Comparison of ENCODE assay signal across 19 cellular contexts in genomic region chr16:85403693-85404092, GRCh38.
DNase-seq lines count a peak whose midpoint lies in the region; ATAC-seq and TF ChIP-seq lines count a peak whose summit lies in the region.
"Had no signal": no experiment of that assay in that cellular context is flagged by ENCODE, and none has a peak within 500 bp of the region (broad histone marks: within the 10 kb centered on the region; RNA-seq: fewer than 3 reads in every experiment).

No MANE protein-coding gene starts in this region.

- 0 out of 2 replicates have a peak, but pooled peaks cover 6% of the 10 kb centered on the region for H3K4me1 ChIP-seq in GM23338 (ENCODE audit: insufficient read depth)
- H3K4me1 ChIP-seq: prostate gland, vagina had no signal

- DNase-seq in activated naive CD8-positive, alpha-beta T cell treated with anti-CD3 and anti-CD28 coated beads, Interleukin-2, amount 10 ng/mL, durations not matched to agents 7 days and 5 days, result peak; percentile 21
- DNase-seq in activated naive CD8-positive, alpha-beta T cell treated with anti-CD3 and anti-CD28 coated beads for 36 hours, result no peak
- no peak for DNase-seq in GM23338 (ENCODE audit: low spot score)
- peak; percentile 36 for DNase-seq in activated CD8-positive, alpha-beta memory T cell treated with anti-CD3 and anti-CD28 coated beads, Interleukin-2, amount 50 U/mL, for 48 hours
- peak; percentile 51 for DNase-seq in sciatic nerve (ENCODE audit: low spot score)
- no peak for DNase-seq in NK-92 treated with Interleukin-12 subunit alpha and Interleukin-12 subunit beta, amount 100 ng/mL, for 24 hours (lab: John Stamatoyannopoulos, UW)
- DNase-seq in NCI-H2081 treated with DMSO at 0.1 percent for 48 hours (lab: John Stamatoyannopoulos, UW), result no peak
- DNase-seq in NCI-H2029 (lab: John Stamatoyannopoulos, UW), result no peak
- DNase-seq: central memory CD4-positive, alpha-beta T cell; NCI-H1105; NCI-H2107; NCI-H510A treated with DMSO at 0.1 percent for 48 hours had no signal

- H3K4me2 ChIP-seq in GM23338, result no peak overlapping the region

- no peaks in the 10 kb centered on the region for H3K27me3 Mint-ChIP-seq in activated naive CD8-positive, alpha-beta T cell treated with anti-CD3 and anti-CD28 coated beads, Interleukin-2, amount 10 ng/mL, durations not matched to agents 7 days and 5 days
- no peaks in the 10 kb centered on the region for H3K27me3 Mint-ChIP-seq in activated naive CD8-positive, alpha-beta T cell treated with anti-CD3 and anti-CD28 coated beads for 36 hours
- H3K27me3 Mint-ChIP-seq in GM23338 (ENCODE audit: insufficient read depth, low read depth, poor library complexity), result peaks cover 5% of the 10 kb centered on the region

- H3K27me3 ChIP-seq in GM23338 (ENCODE audit: insufficient read depth), result no peaks in the 10 kb centered on the region
- H3K27me3 ChIP-seq: esophagus muscularis mucosa, vagina had no signal

- H3K4me1 Mint-ChIP-seq in activated naive CD8-positive, alpha-beta T cell treated with anti-CD3 and anti-CD28 coated beads, Interleukin-2, amount 10 ng/mL, durations not matched to agents 7 days and 5 days, result peaks cover 4% of the 10 kb centered on the region
- peaks cover 4% of the 10 kb centered on the region for H3K4me1 Mint-ChIP-seq in activated naive CD8-positive, alpha-beta T cell treated with anti-CD3 and anti-CD28 coated beads for 36 hours
- peaks cover 18% of the 10 kb centered on the region for H3K4me1 Mint-ChIP-seq in GM23338

- H3K36me3 Mint-ChIP-seq in activated naive CD8-positive, alpha-beta T cell treated with anti-CD3 and anti-CD28 coated beads, Interleukin-2, amount 10 ng/mL, durations not matched to agents 7 days and 5 days, result no peaks in the 10 kb centered on the region
- no peaks in the 10 kb centered on the region for H3K36me3 Mint-ChIP-seq in activated naive CD8-positive, alpha-beta T cell treated with anti-CD3 and anti-CD28 coated beads for 36 hours
- no peaks in the 10 kb centered on the region for H3K36me3 Mint-ChIP-seq in GM23338 (ENCODE audit: low read depth)

- no peak overlapping the region for H2AFZ ChIP-seq in GM23338

- H4K20me1 ChIP-seq in GM23338 (replicated peaks; ENCODE audit: insufficient read depth), result no peaks in the 10 kb centered on the region; the same call in 1 of the 2 replicates

- TF ChIP-seq CTCF in GM23338 (conservative IDR thresholded peaks at IDR 0.05; ENCODE audit: low read depth in 2 of 2), result no peak

- intact Hi-C loops in sciatic nerve (cut with DNase I), result no loop called here

- no peak for ATAC-seq in activated naive CD8-positive, alpha-beta T cell treated with anti-CD3 and anti-CD28 coated beads, Interleukin-2, amount 10 ng/mL, durations not matched to agents 7 days and 5 days (ENCODE audit: low read depth)
- ATAC-seq in GM23338 (peak; percentile 31; the same call in 1 of the 3 replicates), sciatic nerve (no peak)
- ATAC-seq: mucosa of descending colon had no signal

- no peaks in the 10 kb centered on the region for H3K79me2 ChIP-seq in GM23338 (replicated peaks; ENCODE audit: insufficient read depth)

- peaks cover 2% of the 10 kb centered on the region; the same call in 1 of the 2 replicates for H3F3A ChIP-seq in GM23338 (replicated peaks; ENCODE audit: low read depth)

- no peak overlapping the region for H3K27ac ChIP-seq in GM23338 (ENCODE audit: low read depth)
- H3K27ac ChIP-seq: esophagus muscularis mucosa, prostate gland, vagina, VCaP had no signal

- H3K9me2 ChIP-seq in GM23338 (ENCODE audit: insufficient read depth), result no peaks in the 10 kb centered on the region

- POLR2A ChIA-PET in activated naive CD8-positive, alpha-beta T cell treated with anti-CD3 and anti-CD28 coated beads, Interleukin-2, amount 10 ng/mL, durations not matched to agents 7 days and 5 days (lab: Charles Lee), result interaction anchor here (0.7 kb wide), 1 partner anchor 827 kb away, joined by 3 read pairs; no protein-coding TSS in a partner anchor

- H3K9me3 Mint-ChIP-seq in activated naive CD8-positive, alpha-beta T cell treated with anti-CD3 and anti-CD28 coated beads, Interleukin-2, amount 10 ng/mL, durations not matched to agents 7 days and 5 days, result no peaks in the 10 kb centered on the region
- H3K9me3 Mint-ChIP-seq in activated naive CD8-positive, alpha-beta T cell treated with anti-CD3 and anti-CD28 coated beads for 36 hours, result no peaks in the 10 kb centered on the region
- no peaks in the 10 kb centered on the region for H3K9me3 Mint-ChIP-seq in GM23338
- H3K9me3 Mint-ChIP-seq: neural crest cell; T-helper 1 cell treated with Interleukin-12 subunit alpha and Interleukin-12 subunit beta and Interleukin-4 antibody, amounts not matched to agents 30 μg/mL and 1 μg/mL, for 36 hours had no signal

- no peak overlapping the region for H3K4me3 ChIP-seq in GM23338
- H3K4me3 ChIP-seq: esophagus muscularis mucosa, mucosa of descending colon, prostate gland, vagina had no signal

- H3K4me3 Mint-ChIP-seq in activated naive CD8-positive, alpha-beta T cell treated with anti-CD3 and anti-CD28 coated beads, Interleukin-2, amount 10 ng/mL, durations not matched to agents 7 days and 5 days, result no peak overlapping the region
- H3K4me3 Mint-ChIP-seq in activated naive CD8-positive, alpha-beta T cell treated with anti-CD3 and anti-CD28 coated beads for 36 hours, result no peak overlapping the region
- no peak overlapping the region for H3K4me3 Mint-ChIP-seq in GM23338
- H3K4me3 Mint-ChIP-seq: neural crest cell; T-helper 1 cell treated with Interleukin-12 subunit alpha and Interleukin-12 subunit beta and Interleukin-4 antibody, amounts not matched to agents 30 μg/mL and 1 μg/mL, for 36 hours had no signal

- no peaks in the 10 kb centered on the region for H3K36me3 ChIP-seq in GM23338 (ENCODE audit: insufficient read depth)
- H3K36me3 ChIP-seq: esophagus muscularis mucosa, prostate gland, vagina had no signal

- no peak overlapping the region for H3K27ac Mint-ChIP-seq in activated naive CD8-positive, alpha-beta T cell treated with anti-CD3 and anti-CD28 coated beads, Interleukin-2, amount 10 ng/mL, durations not matched to agents 7 days and 5 days
- no peak overlapping the region for H3K27ac Mint-ChIP-seq in activated naive CD8-positive, alpha-beta T cell treated with anti-CD3 and anti-CD28 coated beads for 36 hours
- no peak overlapping the region for H3K27ac Mint-ChIP-seq in GM23338
- H3K27ac Mint-ChIP-seq: T-helper 1 cell treated with Interleukin-12 subunit alpha and Interleukin-12 subunit beta and Interleukin-4 antibody, amounts not matched to agents 30 μg/mL and 1 μg/mL, for 36 hours had no signal

TF ChIP-seq in GM23338, 12 proteins besides CTCF, POLR2A, EP300 and RAD21 (continues in another document):
- TF ChIP-seq POLR2AphosphoS5 (IDR thresholded peaks at IDR 0.05; ENCODE audit: low read depth), result no peak
- no peak for TF ChIP-seq STAT1 (IDR thresholded peaks at IDR 0.05; ENCODE audit: unreplicated experiment)
- TF ChIP-seq REST (IDR thresholded peaks at IDR 0.05; ENCODE audit: unreplicated experiment), result no peak

Comparison
In these comparisons a context has a peak if more than half of its experiments do, and no peak if none do; other contexts are left out.
1. DNase-seq: peak in activated naive CD8-positive, alpha-beta T cell treated with anti-CD3 and anti-CD28 coated beads, Interleukin-2, amount 10 ng/mL, durations not matched to agents 7 days and 5 days (single experiment), activated CD8-positive, alpha-beta memory T cell treated with anti-CD3 and anti-CD28 coated beads, Interleukin-2, amount 50 U/mL, for 48 hours (single experiment) and sciatic nerve (single experiment); none in activated naive CD8-positive, alpha-beta T cell treated with anti-CD3 and anti-CD28 coated beads for 36 hours (single experiment), GM23338 (single experiment), NK-92 treated with Interleukin-12 subunit alpha and Interleukin-12 subunit beta, amount 100 ng/mL, for 24 hours (single experiment), NCI-H2081 treated with DMSO at 0.1 percent for 48 hours (single experiment) and NCI-H2029 (single experiment).